ENCODE assay signal across 31 cellular contexts in the genomic region with DNA sequence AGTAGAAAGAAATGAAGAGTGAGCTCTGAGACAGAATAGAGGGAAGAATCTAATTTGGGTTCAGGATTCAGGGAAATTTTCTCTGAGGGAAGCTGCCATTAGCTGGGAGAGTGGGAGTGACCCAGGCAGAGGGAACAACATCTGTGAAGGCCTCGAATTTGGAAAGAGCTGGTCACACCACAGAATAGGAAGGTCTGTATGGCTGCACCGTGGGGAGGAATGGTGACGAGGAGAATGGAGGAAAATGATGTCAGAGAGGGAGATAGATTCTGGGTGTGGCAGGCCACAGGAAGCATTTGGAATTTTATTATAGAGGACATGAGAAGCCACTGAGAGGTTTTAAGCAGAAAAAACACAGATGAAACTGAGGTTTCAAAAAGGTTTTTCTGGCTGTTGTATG.
"Had no signal": no experiment of that assay in that cellular context is flagged by ENCODE, and none has a peak within 500 bp of the region (broad histone marks: within the 10 kb centered on the region; RNA-seq: fewer than 3 reads in every experiment).

No MANE protein-coding gene starts in this region.

- H3K27me3 ChIP-seq: ascending aorta, breast epithelium, cardiac muscle cell, dorsolateral prefrontal cortex, esophagus muscularis mucosa, foreskin keratinocyte, gastrocnemius medialis had no signal

- H3K4me1 Mint-ChIP-seq: activated CD4-positive, alpha-beta T cell treated with anti-CD3 and anti-CD28 coated beads for 36 hours; activated CD4-positive, alpha-beta T cell treated with anti-CD3 and anti-CD28 coated beads, Interleukin-2, amount 10 ng/mL, durations not matched to agents 24 days and 14 days; activated naive CD4-positive, alpha-beta T cell treated with anti-CD3 and anti-CD28 coated beads, Interleukin-2, amount 10 ng/mL, durations not matched to agents 7 days and 5 days; activated naive CD8-positive, alpha-beta T cell treated with anti-CD3 and anti-CD28 coated beads, Interleukin-2, amount 10 ng/mL, durations not matched to agents 7 days and 5 days; brain had no signal

- H3K27ac ChIP-seq: ascending aorta, breast epithelium, cardiac muscle cell, coronary artery, dorsolateral prefrontal cortex, foreskin keratinocyte, gastrocnemius medialis had no signal

- H3K4me1 ChIP-seq: ascending aorta, breast epithelium had no signal

- H3K9me3 ChIP-seq: ascending aorta, breast epithelium, esophagus muscularis mucosa, gastrocnemius medialis had no signal

- H3K9me3 Mint-ChIP-seq: activated CD4-positive, alpha-beta memory T cell treated with anti-CD3 and anti-CD28 coated beads for 36 hours; activated CD4-positive, alpha-beta T cell treated with anti-CD3 and anti-CD28 coated beads, Interleukin-2, amount 10 ng/mL, durations not matched to agents 24 days and 14 days; activated naive CD4-positive, alpha-beta T cell treated with anti-CD3 and anti-CD28 coated beads, Interleukin-2, amount 10 ng/mL, durations not matched to agents 7 days and 5 days; activated naive CD4-positive, alpha-beta T cell treated with anti-CD3 and anti-CD28 coated beads, Interleukin-2, amount 50 U/mL, for 72 hours; activated naive CD8-positive, alpha-beta T cell treated with anti-CD3 and anti-CD28 coated beads, Interleukin-2, amount 10 ng/mL, durations not matched to agents 7 days and 5 days; activated T-cell treated with anti-CD3 and anti-CD28 coated beads, Interleukin-2, amount 50 U/mL, for 24 hours; activated T-cell treated with anti-CD3 and anti-CD28 coated beads, Interleukin-2, amount 50 U/mL, for 72 hours; brain; dendritic cell treated with granulocyte-macrophage colony-stimulating factor and Interleukin-4, amounts not matched to agents 40 ng/mL and 50 ng/mL, for 4 days; endodermal cell had no signal

- DNase-seq: activated CD4-positive, alpha-beta memory T cell treated with anti-CD3 and anti-CD28 coated beads for 36 hours; activated CD4-positive, alpha-beta T cell treated with anti-CD3 and anti-CD28 coated beads for 36 hours; activated CD4-positive, alpha-beta T cell treated with anti-CD3 and anti-CD28 coated beads, Interleukin-2, amount 10 ng/mL, durations not matched to agents 24 days and 14 days; activated CD4-positive, CD25-positive, alpha-beta regulatory T cell; activated CD4-positive, CD25-positive, alpha-beta regulatory T cell treated with anti-CD3 and anti-CD28 coated beads, Interleukin-2, amount 50 U/mL, for 72 hours; activated CD8-positive, alpha-beta memory T cell treated with anti-CD3 and anti-CD28 coated beads, Interleukin-2, amount 50 U/mL, for 48 hours; activated gamma-delta T cell; activated naive CD4-positive, alpha-beta T cell; activated naive CD4-positive, alpha-beta T cell treated with anti-CD3 and anti-CD28 coated beads, Interleukin-2, amount 10 ng/mL, durations not matched to agents 7 days and 5 days; activated naive CD8-positive, alpha-beta T cell treated with anti-CD3 and anti-CD28 coated beads, Interleukin-2, amount 10 ng/mL, durations not matched to agents 7 days and 5 days; activated T-cell treated with anti-CD3 and anti-CD28 coated beads for 4 hours; activated T-cell treated with anti-CD3 and anti-CD28 coated beads, Interleukin-2, amount 50 U/mL, for 24 hours; activated T-cell treated with anti-CD3 and anti-CD28 coated beads, Interleukin-2, amount 50 U/mL, for 72 hours; central memory CD4-positive, alpha-beta T cell; cerebellar nuclear complex; dorsolateral prefrontal cortex; effector memory CD4-positive, alpha-beta T cell; endodermal cell; erythroblast; foreskin keratinocyte; gastrocnemius medialis; SW 1271; T-helper 2 cell had no signal

- H3K36me3 Mint-ChIP-seq: activated CD4-positive, alpha-beta memory T cell treated with anti-CD3 and anti-CD28 coated beads for 36 hours; activated naive CD4-positive, alpha-beta T cell treated with anti-CD3 and anti-CD28 coated beads, Interleukin-2, amount 10 ng/mL, durations not matched to agents 7 days and 5 days; activated naive CD4-positive, alpha-beta T cell treated with anti-CD3 and anti-CD28 coated beads, Interleukin-2, amount 50 U/mL, for 72 hours; activated naive CD8-positive, alpha-beta T cell treated with anti-CD3 and anti-CD28 coated beads, Interleukin-2, amount 10 ng/mL, durations not matched to agents 7 days and 5 days; brain had no signal

- H3K4me3 ChIP-seq: ascending aorta, breast epithelium, cardiac muscle cell, coronary artery, dorsolateral prefrontal cortex, esophagus muscularis mucosa, gastrocnemius medialis had no signal

- H3K4me3 Mint-ChIP-seq: activated CD4-positive, alpha-beta memory T cell treated with anti-CD3 and anti-CD28 coated beads for 36 hours; activated CD4-positive, alpha-beta T cell treated with anti-CD3 and anti-CD28 coated beads for 36 hours; activated CD4-positive, alpha-beta T cell treated with anti-CD3 and anti-CD28 coated beads, Interleukin-2, amount 10 ng/mL, durations not matched to agents 24 days and 14 days; activated naive CD4-positive, alpha-beta T cell treated with anti-CD3 and anti-CD28 coated beads, Interleukin-2, amount 10 ng/mL, durations not matched to agents 7 days and 5 days; activated naive CD8-positive, alpha-beta T cell treated with anti-CD3 and anti-CD28 coated beads, Interleukin-2, amount 10 ng/mL, durations not matched to agents 7 days and 5 days; activated T-cell treated with anti-CD3 and anti-CD28 coated beads, Interleukin-2, amount 50 U/mL, for 24 hours; activated T-cell treated with anti-CD3 and anti-CD28 coated beads, Interleukin-2, amount 50 U/mL, for 72 hours; brain; dendritic cell treated with granulocyte-macrophage colony-stimulating factor and Interleukin-4, amounts not matched to agents 40 ng/mL and 50 ng/mL, for 4 days; endodermal cell had no signal

- H3K36me3 ChIP-seq: breast epithelium, cardiac muscle cell, gastrocnemius medialis had no signal

- H3K27ac Mint-ChIP-seq: activated CD4-positive, alpha-beta memory T cell treated with anti-CD3 and anti-CD28 coated beads for 36 hours; activated CD4-positive, alpha-beta T cell treated with anti-CD3 and anti-CD28 coated beads for 36 hours; activated CD4-positive, alpha-beta T cell treated with anti-CD3 and anti-CD28 coated beads, Interleukin-2, amount 10 ng/mL, durations not matched to agents 24 days and 14 days; activated naive CD4-positive, alpha-beta T cell treated with anti-CD3 and anti-CD28 coated beads, Interleukin-2, amount 10 ng/mL, durations not matched to agents 7 days and 5 days; activated naive CD4-positive, alpha-beta T cell treated with anti-CD3 and anti-CD28 coated beads, Interleukin-2, amount 50 U/mL, for 72 hours; activated naive CD8-positive, alpha-beta T cell treated with anti-CD3 and anti-CD28 coated beads, Interleukin-2, amount 10 ng/mL, durations not matched to agents 7 days and 5 days; activated T-cell treated with anti-CD3 and anti-CD28 coated beads, Interleukin-2, amount 50 U/mL, for 24 hours; brain; dendritic cell treated with granulocyte-macrophage colony-stimulating factor and Interleukin-4, amounts not matched to agents 40 ng/mL and 50 ng/mL, for 4 days; endodermal cell had no signal

- H3K27me3 Mint-ChIP-seq: activated CD4-positive, alpha-beta memory T cell treated with anti-CD3 and anti-CD28 coated beads for 36 hours had no signal
